Comparison of ENCODE assay signal across 11 cellular contexts in genomic region chr1:28860332-28861073, GRCh38. TPM values are rescaled to one million over a fixed set of nuclear protein-coding genes. Genes with fewer than 3 reads are reported as not detected.
DNase-seq lines count a peak whose midpoint lies in the region; ATAC-seq, FAIRE-seq and TF ChIP-seq lines count a peak whose summit lies in the region.
"Had no signal": no experiment of that assay in that cellular context is flagged by ENCODE, and none has a peak within 500 bp of the region (broad histone marks: within the 10 kb centered on the region; RNA-seq: fewer than 3 reads in every experiment).

No MANE protein-coding gene starts in this region.

- no peak overlapping the region for H3K4me3 ChIP-seq in mesendoderm (ENCODE audit: low read length)
- H3K4me3 ChIP-seq: body of pancreas, prostate gland had no signal

- DNase-seq in ELR (ENCODE audit: low read depth) (peak; percentile 37), RWPE1 (ENCODE audit: low spot score) (peak; percentile 77), kidney glomerular epithelial cell (lab: John Stamatoyannopoulos, UW) (peak; percentile 92), mesendoderm (no peak), frontal cortex (ENCODE audit: low spot score in 2 of 2) (no peak)
- DNase-seq: activated CD4-positive, alpha-beta T cell treated with anti-CD3 and anti-CD28 coated beads, Interleukin-2, amount 50 U/mL, for 48 hours had no signal

- H3K23ac ChIP-seq in mesendoderm (ENCODE audit: low read length) = no peak overlapping the region

- WGBS in mesendoderm (ENCODE audit: extremely low coverage, insufficient coverage, low lambda C conversion rate) = no CpG with 5 or more reads among the region's 3 CpGs

- H3K56ac ChIP-seq in mesendoderm (ENCODE audit: low read length) = no peak overlapping the region

- H3K27ac ChIP-seq in RWPE1 (no peak overlapping the region), mesendoderm (ENCODE audit: low read depth, low read length) (no peak overlapping the region)
- H3K27ac ChIP-seq: body of pancreas, prostate gland had no signal

- no peaks in the 10 kb centered on the region for H3K79me1 ChIP-seq in mesendoderm (ENCODE audit: low read length)

- no peak overlapping the region for H2BK15ac ChIP-seq in mesendoderm (replicated peaks; ENCODE audit: low read depth)

- no peak for TF ChIP-seq CTCF in RWPE1 (conservative IDR thresholded peaks at IDR 0.05; ENCODE audit: low read depth)

- H3K4ac ChIP-seq in mesendoderm (ENCODE audit: low read depth, low read length) = no peak overlapping the region

- no peaks in the 10 kb centered on the region for H3K4me1 ChIP-seq in mesendoderm (ENCODE audit: control insufficient read depth, low read depth, low read length)
- H3K4me1 ChIP-seq: body of pancreas, prostate gland had no signal

- H4K5ac ChIP-seq in mesendoderm (ENCODE audit: low read length) = no peak overlapping the region

- no peak overlapping the region for H3K4me2 ChIP-seq in mesendoderm (ENCODE audit: low read length)

- H3K18ac ChIP-seq in mesendoderm (ENCODE audit: low read length) = no peak overlapping the region

- H3K36me3 ChIP-seq in mesendoderm (ENCODE audit: control insufficient read depth, insufficient read depth, low read length) = no peaks in the 10 kb centered on the region
- H3K36me3 ChIP-seq: prostate gland had no signal

- no peak overlapping the region for H2BK120ac ChIP-seq in mesendoderm (ENCODE audit: low read depth, low read length)

- no peaks in the 10 kb centered on the region for H3K79me2 ChIP-seq in mesendoderm (ENCODE audit: control insufficient read depth, insufficient read depth, low read length)

- no peaks in the 10 kb centered on the region for H3K27me3 ChIP-seq in mesendoderm (ENCODE audit: insufficient read depth, low read length, poor library complexity)
- H3K27me3 ChIP-seq: body of pancreas had no signal

- CTCF ChIA-PET in RWPE1 (lab: Yijun Ruan, JAX) = interaction anchor here (0.6 to 2.0 kb wide), 5 partner anchors 16 to 1506 kb away, joined by 3 to 7 read pairs (median 4); no protein-coding TSS in a partner anchor

- FAIRE-seq in frontal cortex (lab: Jason Lieb, UNC) = no peak

- no peak overlapping the region for H4K8ac ChIP-seq in mesendoderm (ENCODE audit: low read depth, low read length)

- H2BK5ac ChIP-seq in mesendoderm (ENCODE audit: low read length) = no peak overlapping the region

- H3K9ac ChIP-seq in mesendoderm (ENCODE audit: low read length) = no peak overlapping the region

- ATAC-seq in HG03571 (IDR thresholded peaks at IDR 0.05; ENCODE audit: unreplicated experiment) (peak; percentile 76), HG03565 (IDR thresholded peaks at IDR 0.05; ENCODE audit: unreplicated experiment) (no peak), HG02885 (IDR thresholded peaks at IDR 0.05; ENCODE audit: poor library complexity, unreplicated experiment) (no peak)
- ATAC-seq: body of pancreas had no signal

- POLR2A ChIA-PET in RWPE1 (lab: Yijun Ruan, JAX; ENCODE audit: low non-redundant PET) = interaction anchor here (0.6 kb wide), 1 partner anchor 777 kb away, joined by 6 read pairs; no protein-coding TSS in a partner anchor

- no peak overlapping the region for H2AK5ac ChIP-seq in mesendoderm (ENCODE audit: low read length)

RNA-seq across cellular contexts. Expression of gene OPRD1, which starts 48.5 kb away (rescaled TPM):
- 0.52 TPM for polyA plus RNA-seq in mesendoderm (2013, experiment 1 of 2)
- polyA plus RNA-seq in mesendoderm (2013, experiment 2 of 2) = 0.50 TPM
- 0.82 TPM for total RNA-seq in frontal cortex

RNA-seq across cellular contexts. Expression of gene EPB41, which starts 53.9 kb away (rescaled TPM):
- polyA plus RNA-seq in mesendoderm (2013, experiment 1 of 2) = 40.0 TPM
- polyA plus RNA-seq in mesendoderm (2013, experiment 2 of 2) = 41.4 TPM
- total RNA-seq in frontal cortex = 46.9 TPM

Comparison
In these comparisons a context has a peak if more than half of its experiments do, and no peak if none do; other contexts are left out.
1. DNase-seq: peak in ELR (single experiment), RWPE1 (single experiment) and kidney glomerular epithelial cell (single experiment); none in mesendoderm (single experiment) and frontal cortex (0 of 2).